Comparison of ENCODE assay signal across 32 cellular contexts in genomic region chrX:85505801-85506200, GRCh38.
"Had no signal": no experiment of that assay in that cellular context is flagged by ENCODE, and none has a peak within 500 bp of the region (broad histone marks: within the 10 kb centered on the region; RNA-seq: fewer than 3 reads in every experiment).

No MANE protein-coding gene starts in this region.

- H3K9ac ChIP-seq: KMS-11 had no signal

- DNase-seq: Karpas-422, Kasumi-1, KG1, MG63, MM.1S, MV-4-11, NCI-H1048, NCI-H1092, NCI-H1092 treated with DMSO at 0.1 percent for 48 hours, NCI-H1105, NCI-H1105 treated with DMSO at 0.1 percent for 48 hours, NCI-H1417 treated with DMSO at 0.1 percent for 48 hours, NCI-H146, NCI-H1694, NCI-H1694 treated with DMSO at 0.1 percent for 48 hours, NCI-H187, NCI-H187 treated with DMSO at 0.1 percent for 48 hours, NCI-H1930, NCI-H2029 treated with DMSO at 0.1 percent for 48 hours, NCI-H2081, NCI-H2081 treated with DMSO at 0.1 percent for 48 hours, NCI-H2107, NCI-H2171, NCI-H2171 treated with DMSO at 0.1 percent for 48 hours, NCI-H2227 treated with DMSO at 0.1 percent for 48 hours, NCI-H226, NCI-H345, NCI-H446, NCI-H446 treated with DMSO at 0.1 percent for 48 hours, NCI-H510A, NCI-H510A treated with DMSO at 0.1 percent for 48 hours had no signal

- H3K36me3 ChIP-seq: MG63 had no signal

- H3K4me3 ChIP-seq: MG63 had no signal

- H3K27me3 ChIP-seq: MG63 had no signal

- H3K4me2 ChIP-seq: KMS-11 had no signal

- H3K9me3 ChIP-seq: MG63 had no signal

- H3K27ac ChIP-seq: KMS-11 had no signal
